Comparison of ENCODE assay signal across 9 cellular contexts in genomic region chr12:88052686-88053085, GRCh38. TPM values are rescaled to one million over a fixed set of nuclear protein-coding genes. Genes with fewer than 3 reads are reported as not detected.
DNase-seq lines count a peak whose midpoint lies in the region; ATAC-seq and TF ChIP-seq lines count a peak whose summit lies in the region.
"Had no signal": no experiment of that assay in that cellular context is flagged by ENCODE, and none has a peak within 500 bp of the region (broad histone marks: within the 10 kb centered on the region; RNA-seq: fewer than 3 reads in every experiment).

No MANE protein-coding gene starts in this region.

- no peaks in the 10 kb centered on the region for H3K27me3 ChIP-seq in sigmoid colon
- H3K27me3 ChIP-seq: BLaER1 had no signal

- H3K4me3 ChIP-seq in WI38 (ENCODE audit: low read depth, low read length) = no peak overlapping the region
- no peak overlapping the region for H3K4me3 ChIP-seq in coronary artery
- H3K4me3 ChIP-seq in sigmoid colon = no peak overlapping the region
- H3K4me3 ChIP-seq: BLaER1 had no signal

- intact Hi-C loops in sigmoid colon (cut with DNase I) = no loop called here

- peaks cover 0 to 11% (median 5%) of the 10 kb centered on the region in 4 donors for H3K4me1 ChIP-seq in sigmoid colon
- H3K4me1 ChIP-seq: BLaER1 had no signal

- H3K27ac ChIP-seq in coronary artery (no peak overlapping the region), sigmoid colon (no peak overlapping the region)
- H3K27ac ChIP-seq: BLaER1 had no signal

- WGBS in sigmoid colon, 2 donors = 89 to 94% methylated on average over 1 of the region's 1 CpG

- H3K36me3 ChIP-seq in sigmoid colon = peaks cover 0 to 63% (median 12%) of the 10 kb centered on the region in 4 donors

- peak; percentile 67 for ATAC-seq in GM21825 (IDR thresholded peaks at IDR 0.05; ENCODE audit: unreplicated experiment)

- TF ChIP-seq EP300 in sigmoid colon (IDR thresholded peaks at IDR 0.05) = no peak

- DNase-seq in NCI-H1417 (lab: John Stamatoyannopoulos, UW) = peak; percentile 6 to 73 (median 35)
- no peak for DNase-seq in NCI-H1417 treated with DMSO at 0.1 percent for 48 hours (lab: John Stamatoyannopoulos, UW)
- peak; percentile 25 for DNase-seq in NCI-H1694 (lab: John Stamatoyannopoulos, UW)
- peak; percentile 13 to 50 for DNase-seq in hippocampal formation (lab: John Stamatoyannopoulos, UW)
- DNase-seq in coronary artery (ENCODE audit: low spot score) = no peak
- DNase-seq in sigmoid colon = no peak

- peak; percentile 46; the same call in 1 of the 2 replicates for TF ChIP-seq CTCF in WI38 (IDR thresholded peaks at IDR 0.05; ENCODE audit: low read depth, low read length)
- no peak for TF ChIP-seq CTCF in coronary artery (IDR thresholded peaks at IDR 0.05)
- TF ChIP-seq CTCF in sigmoid colon (IDR thresholded peaks at IDR 0.05) = no peak

- H3K9me3 ChIP-seq in sigmoid colon = no peaks in the 10 kb centered on the region
- H3K9me3 ChIP-seq: BLaER1 had no signal

- no peak for TF ChIP-seq POLR2A in sigmoid colon (IDR thresholded peaks at IDR 0.05)

RNA-seq across cellular contexts. Expression of gene C12orf50, which starts 23.5 kb away (rescaled TPM):
- total RNA-seq in sigmoid colon = not detected
- polyA plus RNA-seq in sigmoid colon = not detected

Comparison
In these comparisons a context has a peak if more than half of its experiments do, and no peak if none do; other contexts are left out.
1. DNase-seq: peak in NCI-H1417 (3 of 3), NCI-H1694 (single experiment) and hippocampal formation (2 of 2); none in NCI-H1417 treated with DMSO at 0.1 percent for 48 hours (single experiment), coronary artery (single experiment) and sigmoid colon (single experiment).